Comparison of ENCODE assay signal across 14 cellular contexts in genomic region chr10:71241899-71242620, GRCh38. TPM values are rescaled to one million over a fixed set of nuclear protein-coding genes. Genes with fewer than 3 reads are reported as not detected.
DNase-seq lines count a peak whose midpoint lies in the region; ATAC-seq and TF ChIP-seq lines count a peak whose summit lies in the region.
"Had no signal": no experiment of that assay in that cellular context is flagged by ENCODE, and none has a peak within 500 bp of the region (broad histone marks: within the 10 kb centered on the region; RNA-seq: fewer than 3 reads in every experiment).

No MANE protein-coding gene starts in this region.

- intact Hi-C loops in left cardiac atrium (cut with DNase I): no loop called here
- intact Hi-C loops in activated T-helper 1 cell treated with anti-CD3 and anti-CD28 coated beads, Interleukin-12 subunit alpha, Interleukin-12 subunit beta, Interleukin-2, Interleukin-4 antibody, amounts not matched to agents 30 ng/mL and 10 ng/mL and 1 ng/mL, durations not matched to agents 14 hours and 24 hours and 36 hours (cut with micrococcal nuclease): no loop called here

- TF ChIP-seq CTCF in BE2C (IDR thresholded peaks at IDR 0.05; ENCODE audit: low read depth, low read length) (no peak), WERI-Rb-1 (IDR thresholded peaks at IDR 0.05; ENCODE audit: low read depth, low read length) (no peak)

- H3K4ac ChIP-seq in trophoblast cell (ENCODE audit: low read depth, low read length): peak overlapping the region; percentile 12

- no peak overlapping the region for H3K4me2 ChIP-seq in trophoblast cell (ENCODE audit: low read length)

- peak overlapping the region; percentile 58 for H3K18ac ChIP-seq in trophoblast cell (ENCODE audit: low read length)

- no peak overlapping the region for H3K4me3 Mint-ChIP-seq in activated T-helper 1 cell treated with anti-CD3 and anti-CD28 coated beads, Interleukin-12 subunit alpha, Interleukin-12 subunit beta, Interleukin-2, Interleukin-4 antibody, amounts not matched to agents 30 ng/mL and 10 ng/mL and 1 ng/mL, durations not matched to agents 14 hours and 24 hours and 36 hours
- H3K4me3 Mint-ChIP-seq: activated T-cell treated with anti-CD3 and anti-CD28 coated beads, Interleukin-2, amount 50 U/mL, for 24 hours; CD4-positive, CD25-positive, alpha-beta regulatory T cell; IgD-negative memory B cell had no signal

- H3K23ac ChIP-seq in trophoblast cell (ENCODE audit: low read length): no peak overlapping the region

- H4K12ac ChIP-seq in trophoblast cell (ENCODE audit: low read depth, low read length): no peak overlapping the region

- H3K27me3 ChIP-seq in BE2C (no peaks in the 10 kb centered on the region), trophoblast cell (ENCODE audit: insufficient read depth, low read length) (no peaks in the 10 kb centered on the region), WERI-Rb-1 (ENCODE audit: insufficient read depth, low read depth, severe bottlenecking) (no peaks in the 10 kb centered on the region)
- H3K27me3 ChIP-seq: ovary had no signal

- H3K36me3 ChIP-seq in BE2C: peaks cover 30% of the 10 kb centered on the region
- no peaks in the 10 kb centered on the region for H3K36me3 ChIP-seq in SK-N-MC (ENCODE audit: insufficient read depth, low read length)
- H3K36me3 ChIP-seq in trophoblast cell (ENCODE audit: control insufficient read depth in 1 of 2, insufficient read depth in 2 of 2, low read length in 2 of 2): peaks cover 0 to 3% of the 10 kb centered on the region in 2 experiments
- no peaks in the 10 kb centered on the region for H3K36me3 ChIP-seq in WERI-Rb-1
- H3K36me3 ChIP-seq: ovary had no signal

- no peak overlapping the region for H3K4me3 ChIP-seq in BE2C (ENCODE audit: low read depth, low read length)
- no peak overlapping the region for H3K4me3 ChIP-seq in SK-N-MC
- no peak overlapping the region for H3K4me3 ChIP-seq in trophoblast cell (ENCODE audit: low read depth, low read length)
- no peak overlapping the region for H3K4me3 ChIP-seq in WERI-Rb-1 (ENCODE audit: low read depth, low read length)
- H3K4me3 ChIP-seq: ovary had no signal

- H3K4me1 Mint-ChIP-seq in activated T-helper 1 cell treated with anti-CD3 and anti-CD28 coated beads, Interleukin-12 subunit alpha, Interleukin-12 subunit beta, Interleukin-2, Interleukin-4 antibody, amounts not matched to agents 30 ng/mL and 10 ng/mL and 1 ng/mL, durations not matched to agents 14 hours and 24 hours and 36 hours (ENCODE audit: low read depth): no peaks in the 10 kb centered on the region
- H3K4me1 Mint-ChIP-seq: CD4-positive, CD25-positive, alpha-beta regulatory T cell had no signal

- no peaks in the 10 kb centered on the region for H3K9me3 ChIP-seq in BE2C
- H3K9me3 ChIP-seq in SK-N-MC (ENCODE audit: low read depth, low read length): no peaks in the 10 kb centered on the region
- no peaks in the 10 kb centered on the region for H3K9me3 ChIP-seq in trophoblast cell (ENCODE audit: insufficient read depth, low read depth, low read length)
- H3K9me3 ChIP-seq in WERI-Rb-1 (ENCODE audit: severe bottlenecking): no peaks in the 10 kb centered on the region
- H3K9me3 ChIP-seq: ovary had no signal

- H3K27ac ChIP-seq in SK-N-MC: peak overlapping the region; percentile 88
- no peak overlapping the region for H3K27ac ChIP-seq in trophoblast cell (ENCODE audit: low read depth, low read length)
- no peak overlapping the region for H3K27ac ChIP-seq in WERI-Rb-1
- H3K27ac ChIP-seq: ovary had no signal

- DNase-seq in BE2C (peak; percentile 60), SK-N-MC (ENCODE audit: low read depth, low spot score) (no peak), left cardiac atrium (peak; percentile 65), trophoblast cell (no peak), WERI-Rb-1 (no peak), activated gamma-delta T cell treated with Interleukin-2 at 50 U/mL for 16 hours (no peak), NCI-H82 (lab: John Stamatoyannopoulos, UW) (no peak)
- DNase-seq in activated T-helper 1 cell treated with anti-CD3 and anti-CD28 coated beads, Interleukin-12 subunit alpha, Interleukin-12 subunit beta, Interleukin-2, Interleukin-4 antibody, amounts not matched to agents 30 ng/mL and 10 ng/mL and 1 ng/mL, durations not matched to agents 14 hours and 24 hours and 36 hours (ENCODE audit: low spot score): no peak
- DNase-seq: activated T-cell treated with anti-CD3 and anti-CD28 coated beads, Interleukin-2, amount 50 U/mL, for 24 hours; CD4-positive, CD25-positive, alpha-beta regulatory T cell; islet precursor cell; ovary; stimulated activated CD4-positive, alpha-beta T cell treated with anti-CD3 and anti-CD28 coated beads, Interleukin-2, amount 100 ng/mL, for 48 hours had no signal

- no peak overlapping the region for H2BK5ac ChIP-seq in trophoblast cell (ENCODE audit: low read depth, low read length, poor library complexity)

- H3K14ac ChIP-seq in trophoblast cell (ENCODE audit: low read length): peak overlapping the region; percentile 21

- H3K27ac Mint-ChIP-seq in activated T-helper 1 cell treated with anti-CD3 and anti-CD28 coated beads, Interleukin-12 subunit alpha, Interleukin-12 subunit beta, Interleukin-2, Interleukin-4 antibody, amounts not matched to agents 30 ng/mL and 10 ng/mL and 1 ng/mL, durations not matched to agents 14 hours and 24 hours and 36 hours: no peak overlapping the region
- H3K27ac Mint-ChIP-seq: activated T-cell treated with anti-CD3 and anti-CD28 coated beads, Interleukin-2, amount 50 U/mL, for 24 hours; CD4-positive, CD25-positive, alpha-beta regulatory T cell; IgD-negative memory B cell had no signal

- peaks cover 15% of the 10 kb centered on the region for H3K79me2 ChIP-seq in trophoblast cell (ENCODE audit: control insufficient read depth, insufficient read depth, low read length, poor library complexity)

- peak; percentile 17 to 36 for ATAC-seq in left cardiac atrium

- H2AK5ac ChIP-seq in trophoblast cell (ENCODE audit: low read length): peak overlapping the region; percentile 37

- no peak overlapping the region for H2BK120ac ChIP-seq in trophoblast cell (ENCODE audit: insufficient read depth, low read length, poor library complexity)

- H3K9ac ChIP-seq in SK-N-MC (ENCODE audit: insufficient read length): no peak overlapping the region
- no peak overlapping the region for H3K9ac ChIP-seq in trophoblast cell (ENCODE audit: low read length)

- H3K4me1 ChIP-seq in BE2C: peaks cover 91% of the 10 kb centered on the region
- H3K4me1 ChIP-seq in trophoblast cell (ENCODE audit: control insufficient read depth in 1 of 2, insufficient read depth in 2 of 2, low read length in 2 of 2): peaks cover 75 to 77% of the 10 kb centered on the region in 2 experiments

- H2BK12ac ChIP-seq in trophoblast cell (ENCODE audit: low read length): peak overlapping the region; percentile 44

- no CpG with 5 or more reads among the region's 12 CpGs for WGBS in trophoblast cell (ENCODE audit: extremely low coverage, insufficient coverage, insufficient read length)

- H4K8ac ChIP-seq in trophoblast cell (ENCODE audit: low read depth, low read length): peak overlapping the region; percentile 21

- no peaks in the 10 kb centered on the region for H3K9me3 Mint-ChIP-seq in activated T-helper 1 cell treated with anti-CD3 and anti-CD28 coated beads, Interleukin-12 subunit alpha, Interleukin-12 subunit beta, Interleukin-2, Interleukin-4 antibody, amounts not matched to agents 30 ng/mL and 10 ng/mL and 1 ng/mL, durations not matched to agents 14 hours and 24 hours and 36 hours
- H3K9me3 Mint-ChIP-seq: activated T-cell treated with anti-CD3 and anti-CD28 coated beads, Interleukin-2, amount 50 U/mL, for 24 hours; CD4-positive, CD25-positive, alpha-beta regulatory T cell; IgD-negative memory B cell had no signal

- no peak overlapping the region for H4K91ac ChIP-seq in trophoblast cell (ENCODE audit: low read depth, low read length)

- peaks cover 42% of the 10 kb centered on the region for H3K79me1 ChIP-seq in trophoblast cell (ENCODE audit: low read length)

- H2AFZ ChIP-seq in trophoblast cell (ENCODE audit: insufficient read depth, low read length, poor library complexity): no peak overlapping the region

- H3K27me3 Mint-ChIP-seq in activated T-helper 1 cell treated with anti-CD3 and anti-CD28 coated beads, Interleukin-12 subunit alpha, Interleukin-12 subunit beta, Interleukin-2, Interleukin-4 antibody, amounts not matched to agents 30 ng/mL and 10 ng/mL and 1 ng/mL, durations not matched to agents 14 hours and 24 hours and 36 hours (ENCODE audit: insufficient read depth): peaks cover 2% of the 10 kb centered on the region

- no peaks in the 10 kb centered on the region for H3K36me3 Mint-ChIP-seq in activated T-helper 1 cell treated with anti-CD3 and anti-CD28 coated beads, Interleukin-12 subunit alpha, Interleukin-12 subunit beta, Interleukin-2, Interleukin-4 antibody, amounts not matched to agents 30 ng/mL and 10 ng/mL and 1 ng/mL, durations not matched to agents 14 hours and 24 hours and 36 hours (ENCODE audit: low read depth)
- H3K36me3 Mint-ChIP-seq: CD4-positive, CD25-positive, alpha-beta regulatory T cell had no signal

RNA-seq across cellular contexts. Expression of gene UNC5B, which starts 29.7 kb away (rescaled TPM):
- polyA plus RNA-seq in BE2C (2012; ENCODE audit: insufficient read depth, insufficient read length, low read depth): 181 TPM
- total RNA-seq in left cardiac atrium: 10 to 100 TPM; 12.4 to 17.7 TPM
- 54.7 and 55.5 TPM in 2 replicates for polyA plus RNA-seq in trophoblast cell (2013)
- 0.07 and 0.10 TPM in 2 replicates for total RNA-seq in activated T-helper 1 cell treated with anti-CD3 and anti-CD28 coated beads, Interleukin-12 subunit alpha, Interleukin-12 subunit beta, Interleukin-2, Interleukin-4 antibody, amounts not matched to agents 30 ng/mL and 10 ng/mL and 1 ng/mL, durations not matched to agents 14 hours and 24 hours and 36 hours
- polyA plus RNA-seq: CD4-positive, CD25-positive, alpha-beta regulatory T cell; IgD-negative memory B cell had no signal

Comparison
In these comparisons a context has a peak if more than half of its experiments do, and no peak if none do; other contexts are left out.
1. DNase-seq: peak in BE2C (single experiment) and left cardiac atrium (single experiment); none in SK-N-MC (single experiment), trophoblast cell (0 of 2), WERI-Rb-1 (single experiment), activated gamma-delta T cell treated with Interleukin-2 at 50 U/mL for 16 hours (single experiment), NCI-H82 (single experiment) and activated T-helper 1 cell treated with anti-CD3 and anti-CD28 coated beads, Interleukin-12 subunit alpha, Interleukin-12 subunit beta, Interleukin-2, Interleukin-4 antibody, amounts not matched to agents 30 ng/mL and 10 ng/mL and 1 ng/mL, durations not matched to agents 14 hours and 24 hours and 36 hours (single experiment).
2. RNA of gene UNC5B, which starts 29.7 kb away (total RNA-seq): 12.4 to 17.7 TPM in left cardiac atrium; 0.07 to 0.10 TPM in activated T-helper 1 cell treated with anti-CD3 and anti-CD28 coated beads, Interleukin-12 subunit alpha, Interleukin-12 subunit beta, Interleukin-2, Interleukin-4 antibody, amounts not matched to agents 30 ng/mL and 10 ng/mL and 1 ng/mL, durations not matched to agents 14 hours and 24 hours and 36 hours; every median in the first group is over 10 times any median in the second.